In the genomic region with DNA sequence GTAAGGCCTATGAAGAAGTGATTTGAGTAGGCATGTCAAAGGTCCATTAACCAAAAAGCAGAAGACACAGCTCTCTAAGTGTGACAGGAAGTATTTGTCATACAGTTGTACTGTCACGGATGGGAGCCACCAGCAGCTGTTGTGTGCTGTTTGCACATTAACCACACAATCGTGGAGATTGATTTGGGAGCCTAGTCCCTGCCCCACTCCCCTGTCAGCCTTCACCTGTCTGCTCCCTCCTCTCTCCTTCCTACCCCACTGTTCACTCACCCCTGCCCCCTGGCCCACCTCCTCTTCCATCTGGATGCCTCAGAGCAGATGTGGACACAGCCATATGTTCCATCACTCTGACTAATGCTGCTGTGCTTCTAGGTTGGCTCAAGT, we compare ENCODE assay signal across 1 cellular context.
TF ChIP-seq lines count a peak whose summit lies in the region.

No MANE protein-coding gene starts in this region.

TF ChIP-seq in SK-N-SH treated with all-trans-retinoic acid at 6 μM for 48 hours, 23 proteins besides CTCF, POLR2A, EP300 and RAD21 (continued from another document):
- TF ChIP-seq, protein P1, sequence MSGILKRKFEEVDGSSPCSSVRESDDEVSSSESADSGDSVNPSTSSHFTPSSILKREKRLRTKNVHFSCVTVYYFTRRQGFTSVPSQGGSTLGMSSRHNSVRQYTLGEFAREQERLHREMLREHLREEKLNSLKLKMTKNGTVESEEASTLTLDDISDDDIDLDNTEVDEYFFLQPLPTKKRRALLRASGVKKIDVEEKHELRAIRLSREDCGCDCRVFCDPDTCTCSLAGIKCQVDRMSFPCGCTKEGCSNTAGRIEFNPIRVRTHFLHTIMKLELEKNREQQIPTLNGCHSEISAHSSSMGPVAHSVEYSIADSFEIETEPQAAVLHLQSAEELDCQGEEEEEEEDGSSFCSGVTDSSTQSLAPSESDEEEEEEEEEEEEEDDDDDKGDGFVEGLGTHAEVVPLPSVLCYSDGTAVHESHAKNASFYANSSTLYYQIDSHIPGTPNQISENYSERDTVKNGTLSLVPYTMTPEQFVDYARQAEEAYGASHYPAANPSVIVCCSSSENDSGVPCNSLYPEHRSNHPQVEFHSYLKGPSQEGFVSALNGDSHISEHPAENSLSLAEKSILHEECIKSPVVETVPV (CRISPR knock-in tag; IDR thresholded peaks at IDR 0.05) = no peak
- TF ChIP-seq BACH2 (CRISPR knock-in tag; IDR thresholded peaks at IDR 0.05; ENCODE audit: borderline replicate concordance) = no peak
- no peak for TF ChIP-seq CSDC2 (CRISPR knock-in tag; IDR thresholded peaks at IDR 0.05)
- TF ChIP-seq TOX (CRISPR knock-in tag; IDR thresholded peaks at IDR 0.05; ENCODE audit: borderline replicate concordance) = no peak
- no peak for TF ChIP-seq TCF4 (CRISPR knock-in tag; IDR thresholded peaks at IDR 0.05; ENCODE audit: borderline replicate concordance)
